ENCODE assay signal across 8 cellular contexts in genomic region chr14:93984987-93985410, GRCh38. TPM values are rescaled to one million over a fixed set of nuclear protein-coding genes. Genes with fewer than 3 reads are reported as not detected.
A peak's percentile ranks its signal among the peaks of the same experiment; 100 is the strongest.
DNase-seq lines count a peak whose midpoint lies in the region; ATAC-seq and TF ChIP-seq lines count a peak whose summit lies in the region.

No MANE protein-coding gene starts in this region.

- peaks cover 0 to 2% (median 0%) of the 10 kb centered on the region in 7 donors for H3K9me3 Mint-ChIP-seq in CD14-positive monocyte

- no peak overlapping the region for H2AFZ ChIP-seq in Karpas-422 (ENCODE audit: low read length)

- no peak overlapping the region for H3K27ac ChIP-seq in Karpas-422 (ENCODE audit: low read length)

- H3K36me3 ChIP-seq in Karpas-422 (ENCODE audit: insufficient read depth, low read length): no peaks in the 10 kb centered on the region
- no peaks in the 10 kb centered on the region for H3K36me3 ChIP-seq in mucosa of descending colon (ENCODE audit: low read depth)

- peaks cover 6 to 11% (median 10%) of the 10 kb centered on the region in 3 donors for H3K27me3 Mint-ChIP-seq in CD14-positive monocyte (ENCODE audit: low read depth in 3 of 3)

- H3K9ac ChIP-seq in Karpas-422 (ENCODE audit: low read length): no peak overlapping the region

- no peaks in the 10 kb centered on the region for H3K9me3 ChIP-seq in Karpas-422 (ENCODE audit: low read length)
- H3K9me3 ChIP-seq in mucosa of descending colon: no peaks in the 10 kb centered on the region

- H4K20me1 ChIP-seq in Karpas-422 (ENCODE audit: insufficient read depth, low read depth, low read length): no peaks in the 10 kb centered on the region; the same call in 1 of the 2 replicates

- H3K4me1 ChIP-seq in Karpas-422 (ENCODE audit: low read length): no peaks in the 10 kb centered on the region
- H3K4me1 ChIP-seq in mucosa of descending colon (ENCODE audit: low read depth): no peaks in the 10 kb centered on the region

- peak; percentile 64 for ATAC-seq in mucosa of descending colon
- ATAC-seq in HG03095 (IDR thresholded peaks at IDR 0.05; ENCODE audit: unreplicated experiment): no peak
- ATAC-seq in HG02763 (IDR thresholded peaks at IDR 0.05; ENCODE audit: unreplicated experiment): no peak
- ATAC-seq in GM18870 (IDR thresholded peaks at IDR 0.05; ENCODE audit: unreplicated experiment): no peak

- no peaks in the 10 kb centered on the region for H3K36me3 Mint-ChIP-seq in CD14-positive monocyte

- TF ChIP-seq CTCF in CD14-positive monocyte (IDR thresholded peaks at IDR 0.05) (peak; percentile 32), cardiac fibroblast (IDR thresholded peaks at IDR 0.05; ENCODE audit: low read depth, low read length) (peak; percentile 51), mucosa of descending colon (IDR thresholded peaks at IDR 0.05) (no peak)

- intact Hi-C loops in CD14-positive monocyte (cut with micrococcal nuclease): no loop called here
- intact Hi-C loops in mucosa of descending colon (cut with DNase I, micrococcal nuclease): no loop called here

- H3K4me1 Mint-ChIP-seq in CD14-positive monocyte: peaks cover 3% of the 10 kb centered on the region

- H3K27ac Mint-ChIP-seq in CD14-positive monocyte: no peak overlapping the region

- no peak overlapping the region for H3K4me3 Mint-ChIP-seq in CD14-positive monocyte

- DNase-seq in CD14-positive monocyte (ENCODE audit: low spot score) (no peak), Karpas-422 (peak; percentile 69), cardiac fibroblast (ENCODE audit: low read depth in 2 of 2) (peak; percentile 60 to 66), mucosa of descending colon (peak in 2 of 3 donors; percentile 43 to 57), germinal center (ENCODE audit: low spot score) (no peak)

- H3K27me3 ChIP-seq in Karpas-422 (ENCODE audit: low read length): no peaks in the 10 kb centered on the region

- H3K9me2 ChIP-seq in Karpas-422 (replicated peaks; ENCODE audit: insufficient read depth, low read length): no peaks in the 10 kb centered on the region

- H3K4me3 ChIP-seq in Karpas-422 (ENCODE audit: low read length): no peak overlapping the region
- H3K4me3 ChIP-seq in cardiac fibroblast (replicated peaks in 1 of 2; ENCODE audit: low read depth in 2 of 2, low read length in 2 of 2): no peak overlapping the region
- no peak overlapping the region for H3K4me3 ChIP-seq in mucosa of descending colon

- no peak overlapping the region for H3K4me2 ChIP-seq in Karpas-422 (ENCODE audit: low read depth, low read length, poor library complexity, severe bottlenecking)

- no peaks in the 10 kb centered on the region for H3K79me2 ChIP-seq in Karpas-422 (ENCODE audit: low read length)

RNA-seq across cellular contexts. Expression of gene ASB2, which starts 8.6 kb away (rescaled TPM):
- 1 to 10 TPM in 1 of 2 donors, under 1 TPM in 1; 0.25 to 1.4 TPM for polyA plus RNA-seq in CD14-positive monocyte
- 0.69 and 2.3 TPM in 2 replicates for total RNA-seq in Karpas-422 (2014; rRNA removed; shearing (Covaris generic); ENCODE audit: low replicate concordance)
- 10 to 100 TPM in 1 of 3 donors, 1 to 10 TPM in 2; 5.2 to 89.1 (median 8.8) TPM for total RNA-seq in mucosa of descending colon

RNA-seq across cellular contexts. Expression of gene CCDC197, which starts 12.1 kb away (rescaled TPM):
- polyA plus RNA-seq in CD14-positive monocyte: not detected
- not detected in 2 replicates for total RNA-seq in Karpas-422 (2014; rRNA removed; shearing (Covaris generic); ENCODE audit: low replicate concordance)
- not detected for total RNA-seq in mucosa of descending colon

RNA-seq across cellular contexts. Expression of gene OTUB2, which starts 41.1 kb away (rescaled TPM):
- under 1 TPM; 0.28 to 0.95 TPM for polyA plus RNA-seq in CD14-positive monocyte
- total RNA-seq in Karpas-422 (2014; rRNA removed; shearing (Covaris generic); ENCODE audit: low replicate concordance): not detected in 2 replicates
- 1 to 10 TPM; 1.3 to 3.5 (median 1.4) TPM for total RNA-seq in mucosa of descending colon

RNA-seq across cellular contexts. Expression of gene FAM181A, which starts 57.9 kb away (rescaled TPM):
- polyA plus RNA-seq in CD14-positive monocyte: not detected
- total RNA-seq in Karpas-422 (2014; rRNA removed; shearing (Covaris generic); ENCODE audit: low replicate concordance): not detected in 2 replicates
- total RNA-seq in mucosa of descending colon: not detected

Comparison
In these comparisons a context has a peak if more than half of its experiments do, and no peak if none do; other contexts are left out.
1. DNase-seq: peak in Karpas-422 (single experiment), cardiac fibroblast (2 of 2) and mucosa of descending colon (2 of 3); none in CD14-positive monocyte (single experiment) and germinal center (single experiment).